32 cellular contexts compared by ENCODE assay signal in genomic region chr19:55802281-55802680, GRCh38. TPM values are rescaled to one million over a fixed set of nuclear protein-coding genes. Genes with fewer than 3 reads are reported as not detected.
"Had no signal": no experiment of that assay in that cellular context is flagged by ENCODE, and none has a peak within 500 bp of the region (broad histone marks: within the 10 kb centered on the region; RNA-seq: fewer than 3 reads in every experiment).

No MANE protein-coding gene starts in this region.

- H3K4me3 ChIP-seq: body of pancreas, esophagus muscularis mucosa, gastrocnemius medialis, heart left ventricle had no signal

- H3K27ac ChIP-seq: body of pancreas, esophagus muscularis mucosa, foreskin keratinocyte, gastrocnemius medialis, heart left ventricle had no signal

- H3K9me3 ChIP-seq: body of pancreas, gastrocnemius medialis had no signal

- FAIRE-seq: colon had no signal

- ATAC-seq: activated CD4-positive, alpha-beta T cell treated with anti-CD3 and anti-CD28 coated beads for 36 hours; activated CD8-positive, alpha-beta T cell treated with anti-CD3 and anti-CD28 coated beads for 36 hours; activated T-cell treated with anti-CD3 and anti-CD28 coated beads, Interleukin-2, amount 50 U/mL, for 4 hours; activated T-helper 17 cell treated with anti-CD3 and anti-CD28 coated beads, Interleukin-2, amount 50 U/mL, for 72 hours; body of pancreas; effector memory CD8-positive, alpha-beta T cell; foreskin keratinocyte; gastrocnemius medialis; heart left ventricle had no signal

- DNase-seq: activated CD4-positive, alpha-beta T cell treated with anti-CD3 and anti-CD28 coated beads for 36 hours; activated CD4-positive, alpha-beta T cell treated with anti-CD3 and anti-CD28 coated beads, Interleukin-2, amount 10 ng/mL, durations not matched to agents 24 days and 14 days; activated CD4-positive, alpha-beta T cell treated with anti-CD3 and anti-CD28 coated beads, Interleukin-2, amount 50 U/mL, for 4 hours; activated CD4-positive, CD25-positive, alpha-beta regulatory T cell; activated CD4-positive, CD25-positive, alpha-beta regulatory T cell treated with anti-CD3 and anti-CD28 coated beads, Interleukin-2, amount 50 U/mL, for 72 hours; activated CD8-positive, alpha-beta memory T cell treated with anti-CD3 and anti-CD28 coated beads for 24 hours; activated CD8-positive, alpha-beta T cell treated with anti-CD3 and anti-CD28 coated beads for 36 hours; activated effector memory CD4-positive, alpha-beta T cell treated with Interleukin-2 at 50 U/mL for 16 hours; activated gamma-delta T cell treated with Interleukin-2 at 50 U/mL for 16 hours; activated naive CD4-positive, alpha-beta T cell treated with anti-CD3 and anti-CD28 coated beads, Interleukin-2, amount 50 U/mL, for 16 hours; activated naive CD4-positive, alpha-beta T cell treated with Interleukin-2 at 50 U/mL for 16 hours; activated T-cell treated with anti-CD3 and anti-CD28 coated beads, Interleukin-2, amount 50 U/mL, for 4 hours; amygdala; aorta; body of pancreas; caudate nucleus; cortex of kidney; dermis blood vessel endothelial cell; effector CD4-positive, alpha-beta T cell; effector memory CD8-positive, alpha-beta T cell; erythroblast; foreskin keratinocyte; gastrocnemius medialis; glutamatergic neuron; heart left ventricle; T-helper 2 cell had no signal

- H3K36me3 ChIP-seq: esophagus muscularis mucosa, gastrocnemius medialis, heart left ventricle had no signal

- H3K27me3 ChIP-seq: body of pancreas, foreskin keratinocyte, gastrocnemius medialis had no signal

- H3K4me1 ChIP-seq: body of pancreas, esophagus muscularis mucosa, foreskin keratinocyte, gastrocnemius medialis, heart left ventricle had no signal

RNA-seq across cellular contexts. Expression of gene NLRP11, which starts 29.5 kb away (rescaled TPM):
- total RNA-seq: activated CD4-positive, alpha-beta T cell treated with anti-CD3 and anti-CD28 coated beads, Interleukin-2, amount 10 ng/mL, durations not matched to agents 24 days and 14 days; aorta; body of pancreas; chondrocyte; dermis blood vessel endothelial cell; esophagus muscularis mucosa; foreskin keratinocyte; gastrocnemius medialis; heart left ventricle; T-helper 1 cell treated with Interleukin-12 subunit alpha and Interleukin-12 subunit beta and Interleukin-4 antibody, amounts not matched to agents 30 ng/mL and 1 ng/mL, for 36 hours had no signal
- polyA plus RNA-seq: aorta, foreskin keratinocyte, heart left ventricle had no signal

RNA-seq across cellular contexts. Expression of gene RFPL4AL1, which starts 33.4 kb away (rescaled TPM):
- total RNA-seq: activated CD4-positive, alpha-beta T cell treated with anti-CD3 and anti-CD28 coated beads for 36 hours; activated CD4-positive, alpha-beta T cell treated with anti-CD3 and anti-CD28 coated beads, Interleukin-2, amount 10 ng/mL, durations not matched to agents 24 days and 14 days; activated CD8-positive, alpha-beta T cell treated with anti-CD3 and anti-CD28 coated beads for 36 hours; activated T-cell treated with anti-CD3 and anti-CD28 coated beads, Interleukin-2, amount 50 U/mL, for 4 hours; activated T-helper 17 cell treated with anti-CD3 and anti-CD28 coated beads, Interleukin-2, amount 50 U/mL, for 72 hours; aorta; chondrocyte; esophagus muscularis mucosa; foreskin keratinocyte; gastrocnemius medialis; heart left ventricle; T-helper 1 cell treated with Interleukin-12 subunit alpha and Interleukin-12 subunit beta and Interleukin-4 antibody, amounts not matched to agents 30 ng/mL and 1 ng/mL, for 36 hours had no signal
- polyA plus RNA-seq: adipose tissue, aorta, foreskin keratinocyte, heart left ventricle had no signal

RNA-seq across cellular contexts. Expression of gene NLRP4, which starts 34.1 kb away (rescaled TPM):
- total RNA-seq: activated CD4-positive, alpha-beta T cell treated with anti-CD3 and anti-CD28 coated beads for 36 hours; activated CD4-positive, alpha-beta T cell treated with anti-CD3 and anti-CD28 coated beads, Interleukin-2, amount 10 ng/mL, durations not matched to agents 24 days and 14 days; activated CD8-positive, alpha-beta T cell treated with anti-CD3 and anti-CD28 coated beads for 36 hours; activated T-cell treated with anti-CD3 and anti-CD28 coated beads, Interleukin-2, amount 50 U/mL, for 4 hours; activated T-helper 17 cell treated with anti-CD3 and anti-CD28 coated beads, Interleukin-2, amount 50 U/mL, for 72 hours; aorta; body of pancreas; chondrocyte; esophagus muscularis mucosa; foreskin keratinocyte; gastrocnemius medialis; heart left ventricle; T-helper 1 cell treated with Interleukin-12 subunit alpha and Interleukin-12 subunit beta and Interleukin-4 antibody, amounts not matched to agents 30 ng/mL and 1 ng/mL, for 36 hours had no signal
- polyA plus RNA-seq: adipose tissue, aorta, foreskin keratinocyte, heart left ventricle had no signal

RNA-seq across cellular contexts. Expression of gene RFPL4A, which starts 43.4 kb away (rescaled TPM):
- total RNA-seq: activated CD4-positive, alpha-beta T cell treated with anti-CD3 and anti-CD28 coated beads for 36 hours; activated CD4-positive, alpha-beta T cell treated with anti-CD3 and anti-CD28 coated beads, Interleukin-2, amount 10 ng/mL, durations not matched to agents 24 days and 14 days; activated CD8-positive, alpha-beta T cell treated with anti-CD3 and anti-CD28 coated beads for 36 hours; activated T-cell treated with anti-CD3 and anti-CD28 coated beads, Interleukin-2, amount 50 U/mL, for 4 hours; activated T-helper 17 cell treated with anti-CD3 and anti-CD28 coated beads, Interleukin-2, amount 50 U/mL, for 72 hours; aorta; body of pancreas; chondrocyte; esophagus muscularis mucosa; foreskin keratinocyte; gastrocnemius medialis; heart left ventricle; T-helper 1 cell treated with Interleukin-12 subunit alpha and Interleukin-12 subunit beta and Interleukin-4 antibody, amounts not matched to agents 30 ng/mL and 1 ng/mL, for 36 hours had no signal
- polyA plus RNA-seq: adipose tissue, aorta, foreskin keratinocyte, heart left ventricle had no signal
